In genomic region chr1:93715529-93716126, GRCh38 we compare ENCODE assay signal across 1 cellular context.
TF ChIP-seq lines count a peak whose summit lies in the region.

No MANE protein-coding gene starts in this region.

TF ChIP-seq in K562, 482 proteins besides CTCF, POLR2A, EP300 and RAD21 (continued from another document and continues in another):
- TF ChIP-seq ZBTB33 (CRISPR knock-in tag; IDR thresholded peaks at IDR 0.05) (no peak), TCF3 (CRISPR knock-in tag; IDR thresholded peaks at IDR 0.05) (peak; percentile 40), EP400 (IDR thresholded peaks at IDR 0.05) (no peak), ATF2 (CRISPR knock-in tag; IDR thresholded peaks at IDR 0.05) (no peak), SUPT5H (IDR thresholded peaks at IDR 0.05) (no peak), FOSL1 (tag; conservative IDR thresholded peaks at IDR 0.05) (peak; percentile 52; the same call in 1 of the 2 replicates), USF2 (CRISPR knock-in tag; IDR thresholded peaks at IDR 0.05) (no peak), IFI16 (CRISPR knock-in tag; IDR thresholded peaks at IDR 0.05) (no peak), NRF1 (conservative IDR thresholded peaks at IDR 0.05 in 1 of 2, IDR thresholded peaks at IDR 0.05 in 1 of 2) (no peak), NR2F6 (CRISPR knock-in tag; IDR thresholded peaks at IDR 0.05) (no peak), HNRNPLL (IDR thresholded peaks at IDR 0.05; ENCODE audit: low read depth, low read length, poor library complexity, severe bottlenecking) (no peak), ELF4 (CRISPR knock-in tag; IDR thresholded peaks at IDR 0.05) (no peak), MGA (IDR thresholded peaks at IDR 0.05) (no peak), RAD51 (IDR thresholded peaks at IDR 0.05; ENCODE audit: borderline replicate concordance, low read depth) (no peak), C11orf30 (IDR thresholded peaks at IDR 0.05; ENCODE audit: low read depth) (no peak), CXXC5 (CRISPR knock-in tag; IDR thresholded peaks at IDR 0.05) (no peak), DEAF1 (CRISPR knock-in tag; IDR thresholded peaks at IDR 0.05) (no peak), EHMT2 (IDR thresholded peaks at IDR 0.05) (no peak), STAG1 (CRISPR knock-in tag; IDR thresholded peaks at IDR 0.05; ENCODE audit: borderline replicate concordance) (no peak), ZNF76 (CRISPR knock-in tag; IDR thresholded peaks at IDR 0.05; ENCODE audit: borderline replicate concordance) (no peak), RFX7 (CRISPR knock-in tag; IDR thresholded peaks at IDR 0.05) (no peak), CEBPG (CRISPR knock-in tag; IDR thresholded peaks at IDR 0.05) (no peak), CEBPG (tag; conservative IDR thresholded peaks at IDR 0.05 in 1 of 2, IDR thresholded peaks at IDR 0.05 in 1 of 2) (peak in 1 of 2 experiments; percentile 26; a peak in 1 of 4 replicates), ZNF253 (CRISPR knock-in tag; conservative IDR thresholded peaks at IDR 0.05) (no peak), CTBP1 (IDR thresholded peaks at IDR 0.05; ENCODE audit: borderline replicate concordance) (peak; percentile 38; the same call in 1 of the 2 replicates), NKRF (IDR thresholded peaks at IDR 0.05; ENCODE audit: borderline replicate concordance) (no peak), NBN (IDR thresholded peaks at IDR 0.05; ENCODE audit: low read depth) (no peak), MEIS2 (IDR thresholded peaks at IDR 0.05; ENCODE audit: partially characterized antibody) (peak; percentile 48), ETV1 (tag; conservative IDR thresholded peaks at IDR 0.05; ENCODE audit: low read depth) (no peak), ETS2 (tag; IDR thresholded peaks at IDR 0.05; ENCODE audit: borderline replicate concordance, poor library complexity, severe bottlenecking) (no peak), PURB (CRISPR knock-in tag; IDR thresholded peaks at IDR 0.05; ENCODE audit: low read depth) (no peak), JUND (IDR thresholded peaks at IDR 0.05; ENCODE audit: borderline replicate concordance, low read depth, low read length) (0 out of 2 replicates have a peak, but pooled peaks have one; percentile 13), JUND (tag; IDR thresholded peaks at IDR 0.05; ENCODE audit: borderline replicate concordance, low read depth, low read length) (peak; percentile 34; the same call in 1 of the 3 replicates), ZNF3 (CRISPR knock-in tag; IDR thresholded peaks at IDR 0.05) (no peak), ZNF408 (CRISPR knock-in tag; IDR thresholded peaks at IDR 0.05; ENCODE audit: low read depth) (no peak), ID3 (CRISPR knock-in tag; IDR thresholded peaks at IDR 0.05) (no peak), ID3 (tag; IDR thresholded peaks at IDR 0.05) (no peak), ZNF695 (CRISPR knock-in tag; IDR thresholded peaks at IDR 0.05) (no peak), SIN3B (IDR thresholded peaks at IDR 0.05; ENCODE audit: low read depth) (no peak), ZNF277 (CRISPR knock-in tag; IDR thresholded peaks at IDR 0.05; ENCODE audit: borderline replicate concordance) (no peak), HMG20B (CRISPR knock-in tag; IDR thresholded peaks at IDR 0.05) (no peak), CBFA2T2 (conservative IDR thresholded peaks at IDR 0.05) (no peak), ZNF175 (CRISPR knock-in tag; IDR thresholded peaks at IDR 0.05; ENCODE audit: low read depth) (no peak), RBM17 (IDR thresholded peaks at IDR 0.05; ENCODE audit: borderline replicate concordance, low read depth, low read length) (no peak), ZKSCAN8 (CRISPR knock-in tag; IDR thresholded peaks at IDR 0.05) (no peak), ZNF133 (CRISPR knock-in tag; IDR thresholded peaks at IDR 0.05) (no peak)
